Comparison of ENCODE assay signal across 10 cellular contexts in the genomic region with DNA sequence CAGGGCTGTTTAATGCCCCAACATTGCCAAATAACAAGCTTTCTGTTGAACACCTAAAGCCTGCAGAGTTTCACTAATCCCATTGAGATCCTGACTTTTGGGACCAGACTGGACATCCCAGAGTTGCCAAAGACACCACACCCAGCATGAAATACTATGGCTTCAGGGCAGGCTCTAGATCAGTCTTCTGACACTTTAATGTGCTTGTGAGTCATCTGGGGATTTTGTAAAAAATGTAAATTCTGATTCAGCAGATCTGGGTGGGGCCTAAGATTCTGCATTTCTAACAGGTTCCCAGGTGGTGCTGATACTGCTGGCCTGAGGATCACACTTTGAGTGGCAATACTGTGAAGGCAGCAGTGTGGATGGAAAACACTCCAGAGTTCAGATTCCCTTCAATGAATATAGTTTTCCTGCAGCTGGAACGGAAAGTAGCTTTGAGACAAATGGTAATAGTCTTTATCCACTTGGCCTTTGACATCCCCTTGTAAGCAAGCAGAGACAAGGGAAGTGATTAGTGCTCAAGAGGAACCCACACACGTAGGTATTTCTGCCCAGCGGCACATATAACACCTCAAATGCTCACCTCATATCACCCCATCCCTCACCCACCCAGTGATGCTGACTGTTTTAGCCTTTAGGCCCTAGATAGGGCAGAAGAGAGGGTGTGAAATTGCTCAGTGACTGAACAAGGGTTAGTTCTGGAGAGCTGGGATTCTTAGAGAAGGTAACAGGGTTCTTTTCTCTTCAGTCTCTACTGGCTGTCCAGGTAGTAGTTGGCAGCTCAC. TPM values are rescaled to one million over a fixed set of nuclear protein-coding genes. Genes with fewer than 3 reads are reported as not detected.
DNase-seq lines count a peak whose midpoint lies in the region; ATAC-seq, FAIRE-seq and TF ChIP-seq lines count a peak whose summit lies in the region.
"Had no signal": no experiment of that assay in that cellular context is flagged by ENCODE, and none has a peak within 500 bp of the region (broad histone marks: within the 10 kb centered on the region; RNA-seq: fewer than 3 reads in every experiment).

No MANE protein-coding gene starts in this region.

- ATAC-seq in activated CD8-positive, alpha-beta memory T cell treated with anti-CD3 and anti-CD28 coated beads, Interleukin-2, amount 10 ng/mL, durations not matched to agents 7 days and 5 days, result peak; percentile 51
- ATAC-seq in GM19467 (IDR thresholded peaks at IDR 0.05; ENCODE audit: unreplicated experiment) (no peak), HG03342 (IDR thresholded peaks at IDR 0.05; ENCODE audit: unreplicated experiment) (no peak)
- ATAC-seq: CD8-positive, alpha-beta T cell had no signal

- H3K36me3 Mint-ChIP-seq in activated CD8-positive, alpha-beta memory T cell treated with anti-CD3 and anti-CD28 coated beads, Interleukin-2, amount 10 ng/mL, durations not matched to agents 7 days and 5 days, result no peaks in the 10 kb centered on the region
- no peaks in the 10 kb centered on the region for H3K36me3 Mint-ChIP-seq in stimulated activated naive CD8-positive, alpha-beta T cell treated with anti-CD3 and anti-CD28 coated beads, Interleukin-15, Interleukin-2, amounts not matched to agents 100 ng/mL and 50 ng/mL, for 24 hours (ENCODE audit: low read depth)
- H3K36me3 Mint-ChIP-seq: CD8-positive, alpha-beta T cell had no signal

- no peak for TF ChIP-seq CTCF in choroid plexus epithelial cell (conservative IDR thresholded peaks at IDR 0.05; ENCODE audit: low read depth, low read length)

- FAIRE-seq in HTR-8/SVneo (lab: Jason Lieb, UNC), result peak; percentile 16

- no peak overlapping the region for H3K27ac Mint-ChIP-seq in activated CD8-positive, alpha-beta memory T cell treated with anti-CD3 and anti-CD28 coated beads, Interleukin-2, amount 10 ng/mL, durations not matched to agents 7 days and 5 days
- peak overlapping the region; percentile 65 for H3K27ac Mint-ChIP-seq in stimulated activated naive CD8-positive, alpha-beta T cell treated with anti-CD3 and anti-CD28 coated beads, Interleukin-15, Interleukin-2, amounts not matched to agents 100 ng/mL and 50 ng/mL, for 24 hours
- H3K27ac Mint-ChIP-seq: CD8-positive, alpha-beta T cell had no signal

- CTCF ChIA-PET in activated CD8-positive, alpha-beta memory T cell treated with anti-CD3 and anti-CD28 coated beads, Interleukin-2, amount 10 ng/mL, durations not matched to agents 7 days and 5 days (lab: Charles Lee), result interaction anchor here (1.7 to 2.5 kb wide), 2 partner anchors 105 to 254 kb away, joined by 4 to 10 read pairs; no protein-coding TSS in a partner anchor

- H4K20me1 ChIP-seq in Karpas-422 (ENCODE audit: insufficient read depth, low read depth, low read length), result no peaks in the 10 kb centered on the region

- no peaks in the 10 kb centered on the region for H3K9me3 ChIP-seq in Karpas-422 (ENCODE audit: low read length)

- no peak for DNase-seq in activated CD8-positive, alpha-beta memory T cell treated with anti-CD3 and anti-CD28 coated beads, Interleukin-2, amount 10 ng/mL, durations not matched to agents 7 days and 5 days
- no peak for DNase-seq in activated CD8-positive, alpha-beta memory T cell treated with anti-CD3 and anti-CD28 coated beads, Interleukin-2, amount 50 U/mL, for 4 hours
- DNase-seq in HTR-8/SVneo (ENCODE audit: insufficient read length, low spot score) (peak; percentile 70), choroid plexus epithelial cell (ENCODE audit: low read depth) (peak; percentile 56), Karpas-422 (no peak)
- DNase-seq: activated CD4-positive, CD25-positive, alpha-beta regulatory T cell treated with anti-CD3 and anti-CD28 coated beads, Interleukin-2, amount 50 U/mL, for 72 hours had no signal

- peaks cover 15% of the 10 kb centered on the region for H3K4me1 Mint-ChIP-seq in activated CD8-positive, alpha-beta memory T cell treated with anti-CD3 and anti-CD28 coated beads, Interleukin-2, amount 10 ng/mL, durations not matched to agents 7 days and 5 days
- peaks cover 33% of the 10 kb centered on the region for H3K4me1 Mint-ChIP-seq in stimulated activated naive CD8-positive, alpha-beta T cell treated with anti-CD3 and anti-CD28 coated beads, Interleukin-15, Interleukin-2, amounts not matched to agents 100 ng/mL and 50 ng/mL, for 24 hours (ENCODE audit: low read depth)

- H3K27me3 Mint-ChIP-seq in activated CD8-positive, alpha-beta memory T cell treated with anti-CD3 and anti-CD28 coated beads, Interleukin-2, amount 10 ng/mL, durations not matched to agents 7 days and 5 days, result no peaks in the 10 kb centered on the region
- no peaks in the 10 kb centered on the region for H3K27me3 Mint-ChIP-seq in stimulated activated naive CD8-positive, alpha-beta T cell treated with anti-CD3 and anti-CD28 coated beads, Interleukin-15, Interleukin-2, amounts not matched to agents 100 ng/mL and 50 ng/mL, for 24 hours

- H3K4me1 ChIP-seq in Karpas-422 (ENCODE audit: low read length), result peaks cover 18% of the 10 kb centered on the region

- H3K4me3 Mint-ChIP-seq in activated CD8-positive, alpha-beta memory T cell treated with anti-CD3 and anti-CD28 coated beads, Interleukin-2, amount 10 ng/mL, durations not matched to agents 7 days and 5 days, result no peak overlapping the region
- no peak overlapping the region for H3K4me3 Mint-ChIP-seq in stimulated activated naive CD8-positive, alpha-beta T cell treated with anti-CD3 and anti-CD28 coated beads, Interleukin-15, Interleukin-2, amounts not matched to agents 100 ng/mL and 50 ng/mL, for 24 hours
- H3K4me3 Mint-ChIP-seq: CD8-positive, alpha-beta T cell had no signal

- no peaks in the 10 kb centered on the region for H3K9me2 ChIP-seq in Karpas-422 (replicated peaks; ENCODE audit: insufficient read depth, low read length)

- H3K27ac ChIP-seq in Karpas-422 (ENCODE audit: low read length), result no peak overlapping the region

- no peaks in the 10 kb centered on the region for H3K9me3 Mint-ChIP-seq in activated CD8-positive, alpha-beta memory T cell treated with anti-CD3 and anti-CD28 coated beads, Interleukin-2, amount 10 ng/mL, durations not matched to agents 7 days and 5 days (ENCODE audit: low read depth)
- H3K9me3 Mint-ChIP-seq in stimulated activated naive CD8-positive, alpha-beta T cell treated with anti-CD3 and anti-CD28 coated beads, Interleukin-15, Interleukin-2, amounts not matched to agents 100 ng/mL and 50 ng/mL, for 24 hours, result no peaks in the 10 kb centered on the region
- H3K9me3 Mint-ChIP-seq: CD8-positive, alpha-beta T cell had no signal

- no peak overlapping the region for H3K4me2 ChIP-seq in Karpas-422 (ENCODE audit: low read depth, low read length, poor library complexity, severe bottlenecking)

- H3K36me3 ChIP-seq in Karpas-422 (ENCODE audit: insufficient read depth, low read length), result no peaks in the 10 kb centered on the region

- H2AFZ ChIP-seq in Karpas-422 (ENCODE audit: low read length), result no peak overlapping the region

- no peaks in the 10 kb centered on the region for H3K27me3 ChIP-seq in Karpas-422 (ENCODE audit: low read length)

- H3K9ac ChIP-seq in Karpas-422 (ENCODE audit: low read length), result no peak overlapping the region

- H3K4me3 ChIP-seq in choroid plexus epithelial cell (ENCODE audit: low read depth, low read length), result no peak overlapping the region
- H3K4me3 ChIP-seq in Karpas-422 (ENCODE audit: low read length), result no peak overlapping the region

- no peaks in the 10 kb centered on the region for H3K79me2 ChIP-seq in Karpas-422 (ENCODE audit: low read length)

RNA-seq across cellular contexts. Expression of gene GSK3B, which starts 51.4 kb away (rescaled TPM):
- 10 to 100 TPM; 35.1 to 35.9 TPM for total RNA-seq in activated CD8-positive, alpha-beta memory T cell treated with anti-CD3 and anti-CD28 coated beads, Interleukin-2, amount 10 ng/mL, durations not matched to agents 7 days and 5 days
- total RNA-seq in Karpas-422 (2014; rRNA removed; shearing (Covaris generic); ENCODE audit: low replicate concordance), result 48.7 and 67.1 TPM in 2 replicates

Comparison
In these comparisons a context has a peak if more than half of its experiments do, and no peak if none do; other contexts are left out.
1. DNase-seq: peak in HTR-8/SVneo (single experiment) and choroid plexus epithelial cell (single experiment); none in activated CD8-positive, alpha-beta memory T cell treated with anti-CD3 and anti-CD28 coated beads, Interleukin-2, amount 10 ng/mL, durations not matched to agents 7 days and 5 days (single experiment), activated CD8-positive, alpha-beta memory T cell treated with anti-CD3 and anti-CD28 coated beads, Interleukin-2, amount 50 U/mL, for 4 hours (single experiment) and Karpas-422 (single experiment).